Comparison of ENCODE assay signal across 8 cellular contexts in the genomic region with DNA sequence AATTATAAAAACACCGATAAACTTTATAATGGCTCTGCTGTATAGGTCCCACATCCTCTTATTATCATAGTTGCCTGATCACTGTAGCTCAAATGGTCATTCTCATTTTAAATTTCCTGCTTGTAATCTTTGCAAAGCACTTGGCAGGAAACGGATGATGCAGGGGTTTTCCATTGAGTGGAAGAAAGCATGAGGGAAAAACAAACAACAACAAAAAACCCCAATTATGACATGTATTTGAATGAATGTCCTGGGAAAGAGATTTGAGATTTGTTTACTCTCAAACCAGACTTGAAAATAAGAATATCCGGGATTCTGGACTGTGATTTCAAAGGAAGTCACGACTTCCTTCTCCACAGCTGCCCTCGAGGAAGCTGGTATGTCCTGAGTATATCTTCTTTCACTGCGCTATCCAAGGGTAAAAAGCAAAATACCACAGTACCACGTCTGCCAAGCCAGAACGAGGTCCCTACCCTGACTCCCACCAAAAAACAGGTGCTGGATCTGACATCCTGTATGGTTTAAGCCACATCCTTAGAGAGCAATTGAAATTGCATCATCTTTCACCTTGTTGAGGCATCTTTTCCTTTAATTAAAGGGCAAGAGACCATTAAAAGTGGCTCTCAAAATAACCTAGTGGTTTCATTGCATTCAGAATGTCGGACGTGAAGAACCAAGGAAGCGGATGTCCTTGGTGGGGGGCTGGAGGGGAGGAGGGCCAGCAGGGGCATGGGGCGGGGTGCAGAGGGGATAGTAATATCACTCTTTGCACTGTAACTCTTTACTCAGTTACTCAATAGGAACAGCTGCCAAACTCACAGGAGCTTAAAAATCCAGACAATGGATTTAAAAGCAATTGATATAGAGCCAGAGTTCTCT. TPM values are rescaled to one million over a fixed set of nuclear protein-coding genes. Genes with fewer than 3 reads are reported as not detected.
DNase-seq lines count a peak whose midpoint lies in the region; ATAC-seq and TF ChIP-seq lines count a peak whose summit lies in the region.

No MANE protein-coding gene starts in this region.

- H3K4me3 Mint-ChIP-seq in activated B cell treated with CpG ODN at 0.5 μM for 24 hours = peak overlapping the region; percentile 80

- TF ChIP-seq RAD21 in Ishikawa (IDR thresholded peaks at IDR 0.05; ENCODE audit: low read depth) = no peak

- CTCF ChIA-PET in activated B cell treated with CpG ODN at 0.5 μM for 24 hours (lab: Charles Lee) = interaction anchor here (1.2 kb wide), 1 partner anchor 9 kb away, joined by 3 read pairs; no protein-coding TSS in a partner anchor

- H3K4me3 ChIP-seq in foreskin fibroblast (ENCODE audit: low read depth in 1 of 2, low read length in 2 of 2) = peak overlapping the region; percentile 23 to 45

- ATAC-seq in activated B cell treated with CpG ODN at 0.5 μM for 24 hours (ENCODE audit: low read depth) (peak; percentile 78), GM21529 (IDR thresholded peaks at IDR 0.05; ENCODE audit: unreplicated experiment) (no peak), HG02973 (IDR thresholded peaks at IDR 0.05; ENCODE audit: unreplicated experiment) (no peak), HG03469 (IDR thresholded peaks at IDR 0.05; ENCODE audit: unreplicated experiment) (no peak)

- peaks cover 2% of the 10 kb centered on the region for H3K9me3 Mint-ChIP-seq in activated B cell treated with CpG ODN at 0.5 μM for 24 hours

- no peak for TF ChIP-seq CTCF in activated B cell treated with CpG ODN at 0.5 μM for 24 hours (IDR thresholded peaks at IDR 0.05)
- no peak for TF ChIP-seq CTCF in foreskin fibroblast (IDR thresholded peaks at IDR 0.05; ENCODE audit: low read depth, low read length)

- no peaks in the 10 kb centered on the region for H3K36me3 Mint-ChIP-seq in activated B cell treated with CpG ODN at 0.5 μM for 24 hours (ENCODE audit: low read depth)

- intact Hi-C loops in activated B cell treated with CpG ODN at 0.5 μM for 24 hours (cut with micrococcal nuclease) = loop anchor here (1.0 kb wide), 2 partner anchors 14 to 16 kb away; a partner anchor contains a TSS

- peaks cover 13% of the 10 kb centered on the region for H3K4me1 Mint-ChIP-seq in activated B cell treated with CpG ODN at 0.5 μM for 24 hours

- DNase-seq in DMS53 treated with DMSO at 0.1 percent for 48 hours (lab: John Stamatoyannopoulos, UW; ENCODE audit: unreplicated experiment) = peak; percentile 15
- no peak for DNase-seq in activated B cell treated with CpG ODN at 0.5 μM for 24 hours
- DNase-seq in foreskin fibroblast = peak in 1 of 2 donors; percentile 24
- DNase-seq in pulmonary artery endothelial cell (ENCODE audit: low read depth, low spot score) = peak; percentile 61

- H3K27me3 Mint-ChIP-seq in activated B cell treated with CpG ODN at 0.5 μM for 24 hours = no peaks in the 10 kb centered on the region

- H3K27ac Mint-ChIP-seq in activated B cell treated with CpG ODN at 0.5 μM for 24 hours = peak overlapping the region; percentile 89

- no peak for TF ChIP-seq EP300 in Ishikawa (IDR thresholded peaks at IDR 0.05; ENCODE audit: borderline replicate concordance)

- POLR2A ChIA-PET in activated B cell treated with CpG ODN at 0.5 μM for 24 hours (lab: Charles Lee) = interaction anchor here (0.7 to 2.6 kb wide), 6 partner anchors 16 to 129 kb away, joined by 3 to 21 read pairs (median 4); a partner anchor contains a TSS

TF ChIP-seq in Ishikawa, 13 proteins besides CTCF, POLR2A, EP300 and RAD21:
- TF ChIP-seq TEAD4 (IDR thresholded peaks at IDR 0.05) (no peak), CREB1 (IDR thresholded peaks at IDR 0.05; ENCODE audit: low read depth) (no peak), NFIC (IDR thresholded peaks at IDR 0.05) (no peak), ZBTB7A (IDR thresholded peaks at IDR 0.05; ENCODE audit: low read depth) (no peak), EGR1 (IDR thresholded peaks at IDR 0.05) (no peak), TAF1 (IDR thresholded peaks at IDR 0.05; ENCODE audit: low read depth) (no peak), CEBPB (IDR thresholded peaks at IDR 0.05) (peak; percentile 88), TCF12 (IDR thresholded peaks at IDR 0.05; ENCODE audit: low read depth) (no peak), YY1 (IDR thresholded peaks at IDR 0.05; ENCODE audit: low read depth) (no peak), FOXM1 (IDR thresholded peaks at IDR 0.05; ENCODE audit: borderline replicate concordance, low read depth) (no peak)
- TF ChIP-seq, protein P1, sequence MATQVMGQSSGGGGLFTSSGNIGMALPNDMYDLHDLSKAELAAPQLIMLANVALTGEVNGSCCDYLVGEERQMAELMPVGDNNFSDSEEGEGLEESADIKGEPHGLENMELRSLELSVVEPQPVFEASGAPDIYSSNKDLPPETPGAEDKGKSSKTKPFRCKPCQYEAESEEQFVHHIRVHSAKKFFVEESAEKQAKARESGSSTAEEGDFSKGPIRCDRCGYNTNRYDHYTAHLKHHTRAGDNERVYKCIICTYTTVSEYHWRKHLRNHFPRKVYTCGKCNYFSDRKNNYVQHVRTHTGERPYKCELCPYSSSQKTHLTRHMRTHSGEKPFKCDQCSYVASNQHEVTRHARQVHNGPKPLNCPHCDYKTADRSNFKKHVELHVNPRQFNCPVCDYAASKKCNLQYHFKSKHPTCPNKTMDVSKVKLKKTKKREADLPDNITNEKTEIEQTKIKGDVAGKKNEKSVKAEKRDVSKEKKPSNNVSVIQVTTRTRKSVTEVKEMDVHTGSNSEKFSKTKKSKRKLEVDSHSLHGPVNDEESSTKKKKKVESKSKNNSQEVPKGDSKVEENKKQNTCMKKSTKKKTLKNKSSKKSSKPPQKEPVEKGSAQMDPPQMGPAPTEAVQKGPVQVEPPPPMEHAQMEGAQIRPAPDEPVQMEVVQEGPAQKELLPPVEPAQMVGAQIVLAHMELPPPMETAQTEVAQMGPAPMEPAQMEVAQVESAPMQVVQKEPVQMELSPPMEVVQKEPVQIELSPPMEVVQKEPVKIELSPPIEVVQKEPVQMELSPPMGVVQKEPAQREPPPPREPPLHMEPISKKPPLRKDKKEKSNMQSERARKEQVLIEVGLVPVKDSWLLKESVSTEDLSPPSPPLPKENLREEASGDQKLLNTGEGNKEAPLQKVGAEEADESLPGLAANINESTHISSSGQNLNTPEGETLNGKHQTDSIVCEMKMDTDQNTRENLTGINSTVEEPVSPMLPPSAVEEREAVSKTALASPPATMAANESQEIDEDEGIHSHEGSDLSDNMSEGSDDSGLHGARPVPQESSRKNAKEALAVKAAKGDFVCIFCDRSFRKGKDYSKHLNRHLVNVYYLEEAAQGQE (IDR thresholded peaks at IDR 0.05; ENCODE audit: low read depth) = no peak
- TF ChIP-seq, protein P2, sequence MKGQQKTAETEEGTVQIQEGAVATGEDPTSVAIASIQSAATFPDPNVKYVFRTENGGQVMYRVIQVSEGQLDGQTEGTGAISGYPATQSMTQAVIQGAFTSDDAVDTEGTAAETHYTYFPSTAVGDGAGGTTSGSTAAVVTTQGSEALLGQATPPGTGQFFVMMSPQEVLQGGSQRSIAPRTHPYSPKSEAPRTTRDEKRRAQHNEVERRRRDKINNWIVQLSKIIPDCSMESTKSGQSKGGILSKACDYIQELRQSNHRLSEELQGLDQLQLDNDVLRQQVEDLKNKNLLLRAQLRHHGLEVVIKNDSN (IDR thresholded peaks at IDR 0.05) = no peak
- TF ChIP-seq, protein P3, sequence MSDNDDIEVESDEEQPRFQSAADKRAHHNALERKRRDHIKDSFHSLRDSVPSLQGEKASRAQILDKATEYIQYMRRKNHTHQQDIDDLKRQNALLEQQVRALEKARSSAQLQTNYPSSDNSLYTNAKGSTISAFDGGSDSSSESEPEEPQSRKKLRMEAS (IDR thresholded peaks at IDR 0.05) = peak; percentile 81

RNA-seq across cellular contexts. Expression of a gene that starts 13.5 kb away (rescaled TPM):
- total RNA-seq in activated B cell treated with CpG ODN at 0.5 μM for 24 hours (10.8 and 11.5 TPM in 2 replicates), pulmonary artery endothelial cell (14.0 and 17.6 TPM in 2 replicates)

RNA-seq across cellular contexts. Expression of a gene that starts 16.7 kb away (rescaled TPM):
- total RNA-seq in activated B cell treated with CpG ODN at 0.5 μM for 24 hours = 37.9 and 42.0 TPM in 2 replicates
- total RNA-seq in pulmonary artery endothelial cell = 62.7 and 67.5 TPM in 2 replicates
